ENCODE assay signal across 19 cellular contexts in the genomic region with DNA sequence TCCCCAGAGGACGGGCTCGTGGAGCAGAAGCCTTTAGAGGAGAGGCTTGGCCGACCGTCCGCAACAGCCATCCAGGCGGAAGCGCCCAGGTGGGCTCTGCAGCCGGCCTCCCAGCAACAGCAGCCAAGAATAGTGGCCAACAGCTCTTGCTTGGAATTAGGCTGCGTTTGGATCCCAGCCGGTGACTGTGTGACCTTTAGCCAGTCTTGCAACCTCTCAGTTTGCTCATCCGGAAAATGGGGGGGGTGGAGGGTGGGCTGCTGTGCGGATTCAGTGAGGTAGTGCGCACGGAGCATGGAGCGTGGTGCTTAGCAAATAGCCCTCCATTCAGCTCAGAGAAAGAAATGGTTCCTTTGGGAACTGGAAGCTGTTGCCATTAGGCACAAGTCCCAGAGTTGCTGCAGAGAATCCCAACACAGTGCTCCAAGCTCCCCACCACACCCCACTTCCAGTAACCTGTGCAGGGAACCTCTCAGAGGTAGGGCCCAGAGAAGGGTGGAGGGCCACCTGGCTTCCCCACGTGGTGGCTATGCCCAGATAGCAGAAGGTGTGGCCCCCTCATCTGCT. TPM values are rescaled to one million over a fixed set of nuclear protein-coding genes. Genes with fewer than 3 reads are reported as not detected.
DNase-seq lines count a peak whose midpoint lies in the region; ATAC-seq and TF ChIP-seq lines count a peak whose summit lies in the region.
"Had no signal": no experiment of that assay in that cellular context is flagged by ENCODE, and none has a peak within 500 bp of the region (broad histone marks: within the 10 kb centered on the region; RNA-seq: fewer than 3 reads in every experiment).

No MANE protein-coding gene starts in this region.

- in situ Hi-C loops in Caki2 (cut with HindIII; ENCODE audit: low pct_unique_long_range_greater_than_20kb, low sequenced_read_pairs): no loop called here

- H3K27ac ChIP-seq in angular gyrus (ENCODE audit: low read depth, low read length) (peak overlapping the region; percentile 70), temporal lobe (ENCODE audit: low read depth, low read length) (peak overlapping the region; percentile 44)
- H3K27ac ChIP-seq: C4-2B had no signal

- peak; percentile 45 for DNase-seq in Caki2 (ENCODE audit: low read depth)
- DNase-seq in left kidney (ENCODE audit: low read depth, low spot score): peak; percentile 36
- no peak for DNase-seq in UCSD-AML1 (lab: John Stamatoyannopoulos, UW; ENCODE audit: unreplicated experiment)
- DNase-seq in activated CD4-positive, CD25-positive, alpha-beta regulatory T cell (lab: John Stamatoyannopoulos, UW): no peak
- DNase-seq: CD8-positive, alpha-beta memory T cell; GDM1; HFFc6; Kasumi-1; NCI-H1417 treated with DMSO at 0.1 percent for 48 hours; NCI-H187 treated with DMSO at 0.1 percent for 48 hours; NCI-H2107; NCI-H446 treated with DMSO at 0.1 percent for 48 hours; NCI-H526 treated with DMSO at 0.1 percent for 48 hours; SIG-M5 had no signal

- ATAC-seq in SK-N-SH treated with all-trans-retinoic acid at 6 μM for 48 hours: no peak

TF ChIP-seq in SK-N-SH treated with all-trans-retinoic acid at 6 μM for 48 hours, 23 proteins besides CTCF, POLR2A, EP300 and RAD21:
- TF ChIP-seq, protein P1, sequence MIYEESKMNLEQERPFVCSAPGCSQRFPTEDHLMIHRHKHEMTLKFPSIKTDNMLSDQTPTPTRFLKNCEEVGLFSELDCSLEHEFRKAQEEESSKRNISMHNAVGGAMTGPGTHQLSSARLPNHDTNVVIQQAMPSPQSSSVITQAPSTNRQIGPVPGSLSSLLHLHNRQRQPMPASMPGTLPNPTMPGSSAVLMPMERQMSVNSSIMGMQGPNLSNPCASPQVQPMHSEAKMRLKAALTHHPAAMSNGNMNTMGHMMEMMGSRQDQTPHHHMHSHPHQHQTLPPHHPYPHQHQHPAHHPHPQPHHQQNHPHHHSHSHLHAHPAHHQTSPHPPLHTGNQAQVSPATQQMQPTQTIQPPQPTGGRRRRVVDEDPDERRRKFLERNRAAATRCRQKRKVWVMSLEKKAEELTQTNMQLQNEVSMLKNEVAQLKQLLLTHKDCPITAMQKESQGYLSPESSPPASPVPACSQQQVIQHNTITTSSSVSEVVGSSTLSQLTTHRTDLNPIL (CRISPR knock-in tag; IDR thresholded peaks at IDR 0.05; ENCODE audit: low read depth): no peak
- TF ChIP-seq ZFP3 (CRISPR knock-in tag; IDR thresholded peaks at IDR 0.05) (no peak), ZNF70 (CRISPR knock-in tag; IDR thresholded peaks at IDR 0.05) (no peak), BACH2 (CRISPR knock-in tag; IDR thresholded peaks at IDR 0.05; ENCODE audit: borderline replicate concordance) (no peak), ZFP30 (CRISPR knock-in tag; IDR thresholded peaks at IDR 0.05) (no peak), GLIS3 (CRISPR knock-in tag; IDR thresholded peaks at IDR 0.05) (no peak), SNAI2 (CRISPR knock-in tag; IDR thresholded peaks at IDR 0.05) (no peak), TCF4 (CRISPR knock-in tag; IDR thresholded peaks at IDR 0.05; ENCODE audit: borderline replicate concordance) (no peak), ZC3H10 (CRISPR knock-in tag; IDR thresholded peaks at IDR 0.05) (no peak), ZNF8 (CRISPR knock-in tag; IDR thresholded peaks at IDR 0.05) (no peak), RARB (CRISPR knock-in tag; IDR thresholded peaks at IDR 0.05) (no peak)
- TF ChIP-seq, protein P2, sequence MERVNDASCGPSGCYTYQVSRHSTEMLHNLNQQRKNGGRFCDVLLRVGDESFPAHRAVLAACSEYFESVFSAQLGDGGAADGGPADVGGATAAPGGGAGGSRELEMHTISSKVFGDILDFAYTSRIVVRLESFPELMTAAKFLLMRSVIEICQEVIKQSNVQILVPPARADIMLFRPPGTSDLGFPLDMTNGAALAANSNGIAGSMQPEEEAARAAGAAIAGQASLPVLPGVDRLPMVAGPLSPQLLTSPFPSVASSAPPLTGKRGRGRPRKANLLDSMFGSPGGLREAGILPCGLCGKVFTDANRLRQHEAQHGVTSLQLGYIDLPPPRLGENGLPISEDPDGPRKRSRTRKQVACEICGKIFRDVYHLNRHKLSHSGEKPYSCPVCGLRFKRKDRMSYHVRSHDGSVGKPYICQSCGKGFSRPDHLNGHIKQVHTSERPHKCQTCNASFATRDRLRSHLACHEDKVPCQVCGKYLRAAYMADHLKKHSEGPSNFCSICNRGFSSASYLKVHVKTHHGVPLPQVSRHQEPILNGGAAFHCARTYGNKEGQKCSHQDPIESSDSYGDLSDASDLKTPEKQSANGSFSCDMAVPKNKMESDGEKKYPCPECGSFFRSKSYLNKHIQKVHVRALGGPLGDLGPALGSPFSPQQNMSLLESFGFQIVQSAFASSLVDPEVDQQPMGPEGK (CRISPR knock-in tag; IDR thresholded peaks at IDR 0.05; ENCODE audit: borderline replicate concordance): no peak
- TF ChIP-seq, protein P3, sequence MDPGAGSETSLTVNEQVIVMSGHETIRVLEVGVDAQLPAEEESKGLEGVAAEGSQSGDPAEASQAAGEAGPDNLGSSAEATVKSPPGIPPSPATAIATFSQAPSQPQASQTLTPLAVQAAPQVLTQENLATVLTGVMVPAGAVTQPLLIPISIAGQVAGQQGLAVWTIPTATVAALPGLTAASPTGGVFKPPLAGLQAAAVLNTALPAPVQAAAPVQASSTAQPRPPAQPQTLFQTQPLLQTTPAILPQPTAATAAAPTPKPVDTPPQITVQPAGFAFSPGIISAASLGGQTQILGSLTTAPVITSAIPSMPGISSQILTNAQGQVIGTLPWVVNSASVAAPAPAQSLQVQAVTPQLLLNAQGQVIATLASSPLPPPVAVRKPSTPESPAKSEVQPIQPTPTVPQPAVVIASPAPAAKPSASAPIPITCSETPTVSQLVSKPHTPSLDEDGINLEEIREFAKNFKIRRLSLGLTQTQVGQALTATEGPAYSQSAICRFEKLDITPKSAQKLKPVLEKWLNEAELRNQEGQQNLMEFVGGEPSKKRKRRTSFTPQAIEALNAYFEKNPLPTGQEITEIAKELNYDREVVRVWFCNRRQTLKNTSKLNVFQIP (CRISPR knock-in tag; IDR thresholded peaks at IDR 0.05; ENCODE audit: borderline replicate concordance, low read depth): no peak

RNA-seq across cellular contexts. Expression of a gene that starts 46.7 kb away (rescaled TPM):
- 8.1 and 12.2 TPM in 2 replicates for total RNA-seq in Caki2 (2014; rRNA removed; shearing (Covaris generic); ENCODE audit: low replicate concordance)
- total RNA-seq in temporal lobe: 18.2 TPM
- total RNA-seq: Daoy had no signal

RNA-seq across cellular contexts. Expression of a gene that starts 51.5 kb away (rescaled TPM):
- total RNA-seq in Caki2 (2014; rRNA removed; shearing (Covaris generic); ENCODE audit: low replicate concordance): 11.1 and 20.5 TPM in 2 replicates
- total RNA-seq in temporal lobe: 23.1 TPM

Comparison
In these comparisons a context has a peak if more than half of its experiments do, and no peak if none do; other contexts are left out.
1. DNase-seq: peak in Caki2 (single experiment) and left kidney (single experiment); none in UCSD-AML1 (single experiment) and activated CD4-positive, CD25-positive, alpha-beta regulatory T cell (0 of 4).